Comparison of ENCODE assay signal across 1 cellular context in genomic region chr13:79359064-79359463, GRCh38.
TF ChIP-seq lines count a peak whose summit lies in the region.

No MANE protein-coding gene starts in this region.

TF ChIP-seq in GM12878, 131 proteins besides CTCF, POLR2A, EP300 and RAD21 (continued from another document):
- TF ChIP-seq ZNF687 (IDR thresholded peaks at IDR 0.05) (no peak), BHLHE40 (IDR thresholded peaks at IDR 0.05; ENCODE audit: borderline replicate concordance in 1 of 2, low read depth in 2 of 2, low read length in 1 of 2) (no peak), BRCA1 (IDR thresholded peaks at IDR 0.05; ENCODE audit: low read depth, low read length) (no peak), HSF1 (IDR thresholded peaks at IDR 0.05; ENCODE audit: low read depth, low read length) (no peak)
